Comparison of ENCODE assay signal across 10 cellular contexts in genomic region chr7:19107392-19108147, GRCh38. TPM values are rescaled to one million over a fixed set of nuclear protein-coding genes. Genes with fewer than 3 reads are reported as not detected.
DNase-seq lines count a peak whose midpoint lies in the region; ATAC-seq and TF ChIP-seq lines count a peak whose summit lies in the region.
"Had no signal": no experiment of that assay in that cellular context is flagged by ENCODE, and none has a peak within 500 bp of the region (broad histone marks: within the 10 kb centered on the region; RNA-seq: fewer than 3 reads in every experiment).

No MANE protein-coding gene starts in this region.

- H3K4me3 ChIP-seq in fibroblast of the aortic adventitia (ENCODE audit: low read depth, low read length) (peak overlapping the region; percentile 67), ovary (peak overlapping the region; percentile 42)

- TF ChIP-seq EP300 in ovary (IDR thresholded peaks at IDR 0.05) = no peak

- H3K27me3 ChIP-seq in ovary = no peaks in the 10 kb centered on the region

- intact Hi-C loops in ovary (cut with DNase I) = no loop called here

- H3K4me1 ChIP-seq in ovary (ENCODE audit: insufficient read depth) = peaks cover 2% of the 10 kb centered on the region

- TF ChIP-seq POLR2A in ovary (IDR thresholded peaks at IDR 0.05) = no peak

- no peaks in the 10 kb centered on the region for H3K36me3 ChIP-seq in ovary
- H3K36me3 ChIP-seq: neutrophil had no signal

- no peak for TF ChIP-seq CTCF in fibroblast of the aortic adventitia (IDR thresholded peaks at IDR 0.05; ENCODE audit: insufficient read depth, low read length)
- TF ChIP-seq CTCF in ovary (IDR thresholded peaks at IDR 0.05) = no peak

- no peak for ATAC-seq in HG02623 (IDR thresholded peaks at IDR 0.05; ENCODE audit: unreplicated experiment)

- peak; percentile 68 for DNase-seq in DMS53 (lab: John Stamatoyannopoulos, UW)
- peak; percentile 27 for DNase-seq in NOMO-1 treated with dmso at 0.1 percent for 144 hours (lab: John Stamatoyannopoulos, UW; ENCODE audit: unreplicated experiment)
- DNase-seq in fibroblast of the aortic adventitia (ENCODE audit: low read depth) = peak; percentile 81
- peak in 1 of 5 donors; percentile 23 for DNase-seq in ovary
- DNase-seq in DMS79 (lab: John Stamatoyannopoulos, UW) = no peak
- no peak for DNase-seq in GM03348 (ENCODE audit: low spot score)
- DNase-seq in activated CD4-positive, alpha-beta T cell treated with anti-CD3 and anti-CD28 coated beads for 48 hours = no peak
- DNase-seq: T-helper 1 cell had no signal

- 1% methylated on average over 45 of the region's 45 CpGs for WGBS in ovary, 3 donors

- H3K9me3 ChIP-seq in ovary = no peaks in the 10 kb centered on the region
- H3K9me3 ChIP-seq: neutrophil had no signal

- H3K27ac ChIP-seq in ovary = peak overlapping the region in 1 of 2 donors; percentile 12
- H3K27ac ChIP-seq: neutrophil had no signal

RNA-seq across cellular contexts. Expression of gene TWIST1, which starts 9.9 kb away (rescaled TPM):
- 28.7 and 33.2 TPM in 2 replicates for total RNA-seq in fibroblast of the aortic adventitia (ENCODE audit: low replicate concordance)
- total RNA-seq in ovary = 1 to 10 TPM; 2.7 to 8.6 (median 5.0) TPM
- polyA plus RNA-seq in ovary = 1 to 10 TPM; 4.3 to 6.9 TPM

RNA-seq across cellular contexts. Expression of gene FERD3L, which starts 37.7 kb away (rescaled TPM):
- total RNA-seq in fibroblast of the aortic adventitia (ENCODE audit: low replicate concordance) (not detected in 2 replicates), ovary (not detected)
- not detected for polyA plus RNA-seq in ovary

Comparison
In these comparisons a context has a peak if more than half of its experiments do, and no peak if none do; other contexts are left out.
1. DNase-seq: peak in DMS53 (single experiment), NOMO-1 treated with dmso at 0.1 percent for 144 hours (single experiment) and fibroblast of the aortic adventitia (single experiment); none in DMS79 (single experiment), GM03348 (single experiment) and activated CD4-positive, alpha-beta T cell treated with anti-CD3 and anti-CD28 coated beads for 48 hours (single experiment).